Comparison of ENCODE assay signal across 24 cellular contexts in genomic region chr20:19930461-19930860, GRCh38.
DNase-seq lines count a peak whose midpoint lies in the region; ATAC-seq and TF ChIP-seq lines count a peak whose summit lies in the region.
"Had no signal": no experiment of that assay in that cellular context is flagged by ENCODE, and none has a peak within 500 bp of the region (broad histone marks: within the 10 kb centered on the region; RNA-seq: fewer than 3 reads in every experiment).

No MANE protein-coding gene starts in this region.

- H2BK5ac ChIP-seq in mesenchymal stem cell (ENCODE audit: low read depth, low read length, poor library complexity, severe bottlenecking), result no peak overlapping the region

- H3K79me1 ChIP-seq in mesenchymal stem cell (replicated peaks; ENCODE audit: low read length, poor library complexity, severe bottlenecking), result peaks cover 39% of the 10 kb centered on the region

- peak overlapping the region in 1 of 2 experiments; percentile 64 for H3K14ac ChIP-seq in mesenchymal stem cell (ENCODE audit: low read length in 2 of 2)

- H2BK12ac ChIP-seq in mesenchymal stem cell (ENCODE audit: low read length in 2 of 2), result peak overlapping the region; percentile 34 to 95

- 56 to 80% (median 62%) methylated on average over 4 of the region's 4 CpGs for WGBS in heart left ventricle, 4 donors
- 84% methylated on average over 4 of the region's 4 CpGs for WGBS in mesenchymal stem cell
- 78 to 97% methylated on average over 4 of the region's 4 CpGs for WGBS in thyroid gland, 2 donors

- peak overlapping the region; percentile 15 for H2BK15ac ChIP-seq in mesenchymal stem cell (ENCODE audit: low read depth, poor library complexity, severe bottlenecking)

- peak overlapping the region; percentile 47 for H4K8ac ChIP-seq in mesenchymal stem cell (ENCODE audit: low read length)

- H3K4me1 ChIP-seq in left ventricle myocardium inferior, result peaks cover 100% of the 10 kb centered on the region
- peaks cover 11 to 98% (median 73%) of the 10 kb centered on the region in 12 donors for H3K4me1 ChIP-seq in heart left ventricle
- peaks cover 0 to 3% of the 10 kb centered on the region in 2 donors for H3K4me1 ChIP-seq in ascending aorta
- no peaks in the 10 kb centered on the region for H3K4me1 ChIP-seq in mesenchymal stem cell (ENCODE audit: control insufficient read depth, insufficient read depth, low read depth, low read length)
- peaks cover 24 to 58% of the 10 kb centered on the region in 2 donors for H3K4me1 ChIP-seq in thyroid gland

- H3K27ac ChIP-seq in left ventricle myocardium inferior (replicated peaks) (peak overlapping the region; percentile 49), heart left ventricle (peak overlapping the region in 4 of 12 donors; percentile 8 to 47 (median 16)), ascending aorta (peak overlapping the region; percentile 19 to 41), mesenchymal stem cell (ENCODE audit: low read length, poor library complexity, severe bottlenecking) (no peak overlapping the region), thyroid gland (peak overlapping the region in 2 of 3 donors; percentile 18 to 56)
- H3K27ac ChIP-seq: HL-60 had no signal

- peak overlapping the region in 1 of 2 experiments; percentile 72 for H3K18ac ChIP-seq in mesenchymal stem cell (ENCODE audit: low read depth in 1 of 2, low read length in 2 of 2)

- TF ChIP-seq CTCF in left ventricle myocardium inferior (IDR thresholded peaks at IDR 0.05; ENCODE audit: borderline replicate concordance) (no peak), heart left ventricle (IDR thresholded peaks at IDR 0.05) (no peak), ascending aorta (IDR thresholded peaks at IDR 0.05) (no peak), thyroid gland (IDR thresholded peaks at IDR 0.05) (no peak), omental fat pad (IDR thresholded peaks at IDR 0.05) (no peak)

- DNase-seq in left ventricle myocardium inferior (no peak), heart left ventricle (no peak), ascending aorta (ENCODE audit: low spot score in 2 of 2) (no peak), mesenchymal stem cell (no peak), thyroid gland (no peak), omental fat pad (ENCODE audit: low spot score) (no peak), NCI-H69 (lab: John Stamatoyannopoulos, UW) (no peak), CD1c-positive myeloid dendritic cell (ENCODE audit: extremely low spot score) (no peak)
- DNase-seq: 8988T; AML-193; DMS79; H7; HFFc6; KBM-7; MM.1S; NCI-H1048; NCI-H1436 treated with DMSO at 0.1 percent for 48 hours; NCI-H1930; NCI-H510A treated with DMSO at 0.1 percent for 48 hours; NCI-H774; NK-92 treated with Interleukin-12 subunit alpha and Interleukin-12 subunit beta, amount 100 ng/mL, for 24 hours; SIG-M5 had no signal

- H4K91ac ChIP-seq in mesenchymal stem cell (ENCODE audit: low read length), result peak overlapping the region; percentile 52

- H3K4me3 ChIP-seq in left ventricle myocardium inferior, result no peak overlapping the region
- no peak overlapping the region for H3K4me3 ChIP-seq in heart left ventricle
- H3K4me3 ChIP-seq in ascending aorta, result no peak overlapping the region
- H3K4me3 ChIP-seq in mesenchymal stem cell (ENCODE audit: insufficient read depth in 1 of 2, low read depth in 1 of 2, low read length in 2 of 2), result no peak overlapping the region
- no peak overlapping the region for H3K4me3 ChIP-seq in thyroid gland (replicated peaks in 1 of 3)

- intact Hi-C loops in left ventricle myocardium inferior (cut with micrococcal nuclease) (no loop called here), heart left ventricle (cut with DNase I) (loop anchor here in 1 of 10 donors (5.0 kb wide), 1 partner anchor 43 kb away; no protein-coding TSS in a partner anchor), ascending aorta (cut with DNase I) (no loop called here), thyroid gland (cut with DNase I) (no loop called here)

- H3K9ac ChIP-seq in mesenchymal stem cell (ENCODE audit: low read length), result no peak overlapping the region

- H3K9me3 ChIP-seq in left ventricle myocardium inferior (replicated peaks), result no peaks in the 10 kb centered on the region
- H3K9me3 ChIP-seq in heart left ventricle, result no peaks in the 10 kb centered on the region
- no peaks in the 10 kb centered on the region for H3K9me3 ChIP-seq in ascending aorta
- no peaks in the 10 kb centered on the region for H3K9me3 ChIP-seq in mesenchymal stem cell (ENCODE audit: control insufficient read depth, low read length)
- no peaks in the 10 kb centered on the region for H3K9me3 ChIP-seq in thyroid gland

- TF ChIP-seq POLR2A in heart left ventricle (IDR thresholded peaks at IDR 0.05) (no peak), thyroid gland (IDR thresholded peaks at IDR 0.05) (no peak)

- ATAC-seq in heart left ventricle (no peak), omental fat pad (ENCODE audit: low FRiP score) (no peak)
- ATAC-seq: HepG2 had no signal

- H2AFZ ChIP-seq in mesenchymal stem cell (ENCODE audit: low read depth, low read length), result no peak overlapping the region

- H3K4me2 ChIP-seq in mesenchymal stem cell (ENCODE audit: low read length, poor library complexity, severe bottlenecking), result no peak overlapping the region

- peak overlapping the region; percentile 39 to 57 for H3K4ac ChIP-seq in mesenchymal stem cell (ENCODE audit: low read depth in 1 of 2, low read length in 2 of 2)

- H2AK5ac ChIP-seq in mesenchymal stem cell (ENCODE audit: low read length, severe bottlenecking), result no peak overlapping the region

- H3K36me3 ChIP-seq in left ventricle myocardium inferior (peaks cover 2% of the 10 kb centered on the region), heart left ventricle (peaks cover 0 to 5% (median 0%) of the 10 kb centered on the region in 9 donors), ascending aorta (peaks cover 4 to 5% of the 10 kb centered on the region in 2 donors), mesenchymal stem cell (ENCODE audit: control insufficient read depth in 1 of 2, insufficient read depth in 2 of 2, low read depth in 1 of 2, low read length in 2 of 2) (peaks cover 3 to 10% of the 10 kb centered on the region in 2 experiments), thyroid gland (no peaks in the 10 kb centered on the region)

- H3K23ac ChIP-seq in mesenchymal stem cell (ENCODE audit: low read length in 2 of 2), result no peak overlapping the region

- H3K27me3 ChIP-seq in left ventricle myocardium inferior (ENCODE audit: low read depth) (no peaks in the 10 kb centered on the region), heart left ventricle (no peaks in the 10 kb centered on the region), ascending aorta (no peaks in the 10 kb centered on the region), mesenchymal stem cell (ENCODE audit: control insufficient read depth in 1 of 2, insufficient read depth in 1 of 2, low read length in 2 of 2) (no peaks in the 10 kb centered on the region), thyroid gland (no peaks in the 10 kb centered on the region)

- peak overlapping the region; percentile 22 for H2BK120ac ChIP-seq in mesenchymal stem cell (ENCODE audit: low read depth, low read length)
